ENCODE assay signal across 1 cellular context in genomic region chr15:56017920-56018319, GRCh38.
TF ChIP-seq lines count a peak whose summit lies in the region.

No MANE protein-coding gene starts in this region.

TF ChIP-seq in HEK293, 187 proteins besides CTCF, POLR2A, EP300 and RAD21 (continued from another document):
- TF ChIP-seq ZNF843 (tag by site-specific recombination; IDR thresholded peaks at IDR 0.05): no peak
TF ChIP-seq in HEK293: peak in this region for 1.
